1 cellular context compared by ENCODE assay signal in genomic region chr5:131899686-131900085, GRCh38.
TF ChIP-seq lines count a peak whose summit lies in the region.

No MANE protein-coding gene starts in this region.

TF ChIP-seq in HepG2, 621 proteins besides CTCF, POLR2A, EP300 and RAD21 (continued from another document):
- TF ChIP-seq ZNF776 (CRISPR knock-in tag; IDR thresholded peaks at IDR 0.05): no peak
- TF ChIP-seq RBM39 (IDR thresholded peaks at IDR 0.05; ENCODE audit: low read depth, low read length, poor library complexity, severe bottlenecking): no peak
- TF ChIP-seq, protein P1, sequence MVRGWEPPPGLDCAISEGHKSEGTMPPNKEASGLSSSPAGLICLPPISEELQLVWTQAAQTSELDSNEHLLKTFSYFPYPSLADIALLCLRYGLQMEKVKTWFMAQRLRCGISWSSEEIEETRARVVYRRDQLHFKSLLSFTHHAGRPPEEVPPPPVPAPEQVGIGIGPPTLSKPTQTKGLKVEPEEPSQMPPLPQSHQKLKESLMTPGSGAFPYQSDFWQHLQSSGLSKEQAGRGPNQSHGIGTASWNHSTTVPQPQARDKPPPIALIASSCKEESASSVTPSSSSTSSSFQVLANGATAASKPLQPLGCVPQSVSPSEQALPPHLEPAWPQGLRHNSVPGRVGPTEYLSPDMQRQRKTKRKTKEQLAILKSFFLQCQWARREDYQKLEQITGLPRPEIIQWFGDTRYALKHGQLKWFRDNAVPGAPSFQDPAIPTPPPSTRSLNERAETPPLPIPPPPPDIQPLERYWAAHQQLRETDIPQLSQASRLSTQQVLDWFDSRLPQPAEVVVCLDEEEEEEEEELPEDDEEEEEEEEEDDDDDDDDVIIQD (CRISPR knock-in tag; IDR thresholded peaks at IDR 0.05; ENCODE audit: low read depth): no peak
- no peak for TF ChIP-seq ZNF276 (CRISPR knock-in tag; IDR thresholded peaks at IDR 0.05; ENCODE audit: low read depth)
- no peak for TF ChIP-seq RARG (CRISPR knock-in tag; IDR thresholded peaks at IDR 0.05; ENCODE audit: low read depth)
- TF ChIP-seq KDM5A (IDR thresholded peaks at IDR 0.05; ENCODE audit: borderline replicate concordance, low read length): no peak
- no peak for TF ChIP-seq YEATS4 (CRISPR knock-in tag; IDR thresholded peaks at IDR 0.05; ENCODE audit: borderline replicate concordance)
- no peak for TF ChIP-seq FLYWCH1 (CRISPR knock-in tag; IDR thresholded peaks at IDR 0.05)
- no peak for TF ChIP-seq SKI (IDR thresholded peaks at IDR 0.05; ENCODE audit: partially characterized antibody)
- TF ChIP-seq, protein P2, sequence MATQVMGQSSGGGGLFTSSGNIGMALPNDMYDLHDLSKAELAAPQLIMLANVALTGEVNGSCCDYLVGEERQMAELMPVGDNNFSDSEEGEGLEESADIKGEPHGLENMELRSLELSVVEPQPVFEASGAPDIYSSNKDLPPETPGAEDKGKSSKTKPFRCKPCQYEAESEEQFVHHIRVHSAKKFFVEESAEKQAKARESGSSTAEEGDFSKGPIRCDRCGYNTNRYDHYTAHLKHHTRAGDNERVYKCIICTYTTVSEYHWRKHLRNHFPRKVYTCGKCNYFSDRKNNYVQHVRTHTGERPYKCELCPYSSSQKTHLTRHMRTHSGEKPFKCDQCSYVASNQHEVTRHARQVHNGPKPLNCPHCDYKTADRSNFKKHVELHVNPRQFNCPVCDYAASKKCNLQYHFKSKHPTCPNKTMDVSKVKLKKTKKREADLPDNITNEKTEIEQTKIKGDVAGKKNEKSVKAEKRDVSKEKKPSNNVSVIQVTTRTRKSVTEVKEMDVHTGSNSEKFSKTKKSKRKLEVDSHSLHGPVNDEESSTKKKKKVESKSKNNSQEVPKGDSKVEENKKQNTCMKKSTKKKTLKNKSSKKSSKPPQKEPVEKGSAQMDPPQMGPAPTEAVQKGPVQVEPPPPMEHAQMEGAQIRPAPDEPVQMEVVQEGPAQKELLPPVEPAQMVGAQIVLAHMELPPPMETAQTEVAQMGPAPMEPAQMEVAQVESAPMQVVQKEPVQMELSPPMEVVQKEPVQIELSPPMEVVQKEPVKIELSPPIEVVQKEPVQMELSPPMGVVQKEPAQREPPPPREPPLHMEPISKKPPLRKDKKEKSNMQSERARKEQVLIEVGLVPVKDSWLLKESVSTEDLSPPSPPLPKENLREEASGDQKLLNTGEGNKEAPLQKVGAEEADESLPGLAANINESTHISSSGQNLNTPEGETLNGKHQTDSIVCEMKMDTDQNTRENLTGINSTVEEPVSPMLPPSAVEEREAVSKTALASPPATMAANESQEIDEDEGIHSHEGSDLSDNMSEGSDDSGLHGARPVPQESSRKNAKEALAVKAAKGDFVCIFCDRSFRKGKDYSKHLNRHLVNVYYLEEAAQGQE (IDR thresholded peaks at IDR 0.05; ENCODE audit: borderline replicate concordance in 1 of 2, low read depth in 1 of 2, low read length in 2 of 2): peak; percentile 28 to 95
